In the genomic region with DNA sequence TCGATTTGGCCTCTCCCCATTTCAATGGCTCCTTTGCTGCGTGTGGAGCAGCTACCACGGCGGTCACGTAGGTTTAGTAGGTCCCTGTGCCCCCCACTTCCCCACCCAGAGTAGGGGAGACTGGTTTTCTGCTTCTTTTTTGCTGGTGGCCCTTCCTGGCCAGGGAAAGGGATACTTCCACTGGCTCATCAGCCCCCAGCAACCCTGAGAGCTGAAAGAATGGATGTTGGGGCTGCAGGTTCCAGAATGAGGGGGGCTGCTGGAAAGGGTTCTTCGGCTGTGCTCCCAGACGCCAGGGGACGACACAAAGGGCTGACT, we compare ENCODE assay signal across 10 cellular contexts.
DNase-seq lines count a peak whose midpoint lies in the region; ATAC-seq and TF ChIP-seq lines count a peak whose summit lies in the region.
"Had no signal": no experiment of that assay in that cellular context is flagged by ENCODE, and none has a peak within 500 bp of the region (broad histone marks: within the 10 kb centered on the region; RNA-seq: fewer than 3 reads in every experiment).

No MANE protein-coding gene starts in this region.

- H3K23ac ChIP-seq in IMR-90 (ENCODE audit: low read depth, low read length): no peak overlapping the region

- dilution Hi-C loops in IMR-90 (cut with HindIII; ENCODE audit: low sequenced_read_pairs, unreplicated experiment): no loop called here

- POLR2A ChIA-PET in IMR-90 (lab: Charles Lee; ENCODE audit: unreplicated experiment): no interaction called here
- POLR2A ChIA-PET in HEK293T (lab: Yijun Ruan, JAX): no interaction called here

- no peaks in the 10 kb centered on the region for H3K36me3 ChIP-seq in ACC112 (ENCODE audit: insufficient read depth, low read length)
- H3K36me3 ChIP-seq in IMR-90 (ENCODE audit: control insufficient read depth, insufficient read depth, low read length): peaks cover 5% of the 10 kb centered on the region; the same call in 1 of the 2 replicates
- no peaks in the 10 kb centered on the region for H3K36me3 ChIP-seq in endodermal cell (ENCODE audit: control insufficient read depth, insufficient read depth, low read length)

- in situ Hi-C loops in IMR-90 (cut with MboI; ENCODE audit: low sequenced_read_pairs): no loop called here

- H3K79me1 ChIP-seq in IMR-90 (ENCODE audit: low read depth in 1 of 2, low read length in 2 of 2): peaks cover 40 to 76% of the 10 kb centered on the region in 2 experiments

- no peak overlapping the region for H3K18ac ChIP-seq in IMR-90 (ENCODE audit: low read depth, low read length)

- no peak for TF ChIP-seq RAD21 in IMR-90 (IDR thresholded peaks at IDR 0.05; ENCODE audit: low read length)

- H3K27ac ChIP-seq in ACC112 (ENCODE audit: low read depth, low read length): peak overlapping the region; percentile 93
- no peak overlapping the region for H3K27ac ChIP-seq in IMR-90 (ENCODE audit: insufficient read depth, low read length)
- peak overlapping the region; percentile 99 for H3K27ac ChIP-seq in caudate nucleus (ENCODE audit: low read depth, low read length)
- no peak overlapping the region for H3K27ac ChIP-seq in endodermal cell (ENCODE audit: low read depth, low read length)

- peaks cover 19 to 63% (median 31%) of the 10 kb centered on the region in 3 donors for H3K4me1 Mint-ChIP-seq in naive B cell
- H3K4me1 Mint-ChIP-seq in endodermal cell: peaks cover 5% of the 10 kb centered on the region

- no peaks in the 10 kb centered on the region for H3K27me3 Mint-ChIP-seq in naive B cell
- H3K27me3 Mint-ChIP-seq in endodermal cell (ENCODE audit: insufficient read depth): peaks cover 12% of the 10 kb centered on the region

- peak overlapping the region; percentile 76 for H3K4me3 ChIP-seq in ACC112 (ENCODE audit: low read depth, low read length)
- no peak overlapping the region for H3K4me3 ChIP-seq in IMR-90 (ENCODE audit: insufficient read depth, low read depth, low read length)
- no peak overlapping the region for H3K4me3 ChIP-seq in endodermal cell (ENCODE audit: low read length)

- H4K20me1 ChIP-seq in IMR-90 (ENCODE audit: insufficient read depth, low read length): no peaks in the 10 kb centered on the region

- peak overlapping the region; percentile 37 for H2AK9ac ChIP-seq in IMR-90 (replicated peaks; ENCODE audit: low read depth, low read length, poor library complexity)

- intact Hi-C loops in IMR-90 (cut with micrococcal nuclease): loop anchor here (2.0 kb wide), 1 partner anchor 13 kb away; no protein-coding TSS in a partner anchor

- CTCF ChIA-PET in IMR-90 (lab: Yijun Ruan, JAX): no interaction called here
- CTCF ChIA-PET in HEK293T (lab: Yijun Ruan, JAX): no interaction called here

- no peak for TF ChIP-seq POLR2A in IMR-90 (IDR thresholded peaks at IDR 0.05; ENCODE audit: low read depth, low read length)

- H4K5ac ChIP-seq in IMR-90 (ENCODE audit: low read depth, low read length): no peak overlapping the region

- no peak overlapping the region for H2BK5ac ChIP-seq in IMR-90 (ENCODE audit: low read depth, low read length, poor library complexity, severe bottlenecking)

- H2BK15ac ChIP-seq in IMR-90 (ENCODE audit: low read depth, low read length): no peak overlapping the region

- no peaks in the 10 kb centered on the region for H3K9me3 ChIP-seq in IMR-90 (ENCODE audit: control insufficient read depth, insufficient read depth, low read length)
- H3K9me3 ChIP-seq in endodermal cell (ENCODE audit: control insufficient read depth, low read length): no peaks in the 10 kb centered on the region

- H3K9me3 Mint-ChIP-seq in naive B cell: no peaks in the 10 kb centered on the region
- H3K9me3 Mint-ChIP-seq in endodermal cell: no peaks in the 10 kb centered on the region

- H3K4me1 ChIP-seq in ACC112 (ENCODE audit: control insufficient read depth, insufficient read depth, low read length, unreplicated experiment) (peaks cover 34% of the 10 kb centered on the region), IMR-90 (ENCODE audit: control insufficient read depth, insufficient read depth, low read length) (peaks cover 26% of the 10 kb centered on the region), endodermal cell (ENCODE audit: control insufficient read depth, insufficient read depth, low read length) (no peaks in the 10 kb centered on the region)

- no peak overlapping the region for H3K9ac ChIP-seq in IMR-90 (ENCODE audit: low read depth, low read length)
- no peak overlapping the region for H3K9ac ChIP-seq in endodermal cell (ENCODE audit: extremely low read depth, low read length, poor library complexity, severe bottlenecking)

- H3K9me1 ChIP-seq in IMR-90 (ENCODE audit: insufficient read depth, low read length): peaks cover 7% of the 10 kb centered on the region; the same call in 1 of the 2 replicates

- no peak overlapping the region for H3K4me2 ChIP-seq in IMR-90 (ENCODE audit: low read depth, low read length)

- ATAC-seq in IMR-90 (ENCODE audit: low read depth) (no peak), naive B cell (ENCODE audit: low read depth in 2 of 2) (no peak), HG02885 (IDR thresholded peaks at IDR 0.05; ENCODE audit: poor library complexity, unreplicated experiment) (no peak), GM21360 (IDR thresholded peaks at IDR 0.05; ENCODE audit: unreplicated experiment) (no peak)

- no peak overlapping the region for H2AK5ac ChIP-seq in IMR-90 (ENCODE audit: low read depth, low read length)

- no peak overlapping the region for H4K91ac ChIP-seq in IMR-90 (ENCODE audit: insufficient read depth, low read depth, low read length)

- peaks cover 86% of the 10 kb centered on the region for H3K79me2 ChIP-seq in ACC112 (ENCODE audit: control insufficient read depth, insufficient read depth, low read length, unreplicated experiment)

- no peak overlapping the region for H3K4ac ChIP-seq in IMR-90 (ENCODE audit: low read depth, low read length)

- TF ChIP-seq CTCF in IMR-90 (conservative IDR thresholded peaks at IDR 0.05; ENCODE audit: low read depth, low read length): no peak
- TF ChIP-seq CTCF in endodermal cell (conservative IDR thresholded peaks at IDR 0.05): no peak

- no peak overlapping the region for H4K8ac ChIP-seq in IMR-90 (ENCODE audit: low read depth in 2 of 2, low read length in 2 of 2)

- no TSS peak for BruUV-seq in IMR-90 (replicated peaks; lab: Mats Ljungman, UMichigan)

- H2AFZ ChIP-seq in ACC112 (ENCODE audit: low read length, unreplicated experiment): no peak overlapping the region
- H2AFZ ChIP-seq in IMR-90 (replicated peaks; ENCODE audit: low read length, poor library complexity): no peak overlapping the region

- no peaks in the 10 kb centered on the region for H3K27me3 ChIP-seq in ACC112 (ENCODE audit: insufficient read depth, low read length)
- no peaks in the 10 kb centered on the region for H3K27me3 ChIP-seq in IMR-90 (ENCODE audit: control insufficient read depth, insufficient read depth, low read length)
- H3K27me3 ChIP-seq in endodermal cell (ENCODE audit: control insufficient read depth, insufficient read depth, low read length, poor library complexity, severe bottlenecking): peaks cover 25% of the 10 kb centered on the region

- no peak overlapping the region for H3K56ac ChIP-seq in IMR-90 (ENCODE audit: extremely low read depth, insufficient read depth, low read length)

- no peak overlapping the region for H2BK120ac ChIP-seq in IMR-90 (ENCODE audit: low read depth, low read length)

- DNase-seq in IMR-90 (no peak), caudate nucleus (lab: John Stamatoyannopoulos, UW) (no peak), naive B cell (no peak), endodermal cell (no peak), HEK293T (ENCODE audit: extremely low spot score) (no peak)
- DNase-seq: effector CD4-positive, alpha-beta T cell; NCI-H446 treated with DMSO at 0.1 percent for 48 hours had no signal

- peak overlapping the region in 3 of 6 donors; percentile 63 to 94 (median 93) for H3K27ac Mint-ChIP-seq in naive B cell
- H3K27ac Mint-ChIP-seq in endodermal cell: no peak overlapping the region

- no peak overlapping the region for H3K14ac ChIP-seq in IMR-90 (replicated peaks; ENCODE audit: low read depth, low read length)

- H3K4me3 Mint-ChIP-seq in naive B cell: peak overlapping the region in 5 of 8 donors; percentile 9 to 95 (median 79)
- no peak overlapping the region for H3K4me3 Mint-ChIP-seq in endodermal cell

- H3K36me3 Mint-ChIP-seq in naive B cell (no peaks in the 10 kb centered on the region), endodermal cell (ENCODE audit: low read depth) (no peaks in the 10 kb centered on the region)

- WGBS in IMR-90 (ENCODE audit: extremely low coverage in 2 of 2, insufficient read length in 1 of 2), 2 experiments: 100% methylated on average over 3 of the region's 8 CpGs; no CpG with 5 or more reads in 1 of the 2 experiments
- 88% methylated on average over 8 of the region's 8 CpGs for WGBS in endodermal cell (ENCODE audit: insufficient coverage in 1 of 2, insufficient read length in 1 of 2), 2 experiments

- no peak overlapping the region for H2BK20ac ChIP-seq in IMR-90 (ENCODE audit: low read depth, low read length)

TF ChIP-seq in IMR-90, 13 proteins besides CTCF, POLR2A, EP300 and RAD21 (continues in another document):
- no peak for TF ChIP-seq RFX5 (IDR thresholded peaks at IDR 0.05; ENCODE audit: low read depth, low read length)
- TF ChIP-seq SMC3 (IDR thresholded peaks at IDR 0.05; ENCODE audit: low read depth, low read length): no peak
- no peak for TF ChIP-seq FOS (IDR thresholded peaks at IDR 0.05; ENCODE audit: low read depth, low read length)
- TF ChIP-seq MAFK (IDR thresholded peaks at IDR 0.05; ENCODE audit: low read depth, low read length): no peak
- no peak for TF ChIP-seq NFE2L2 (IDR thresholded peaks at IDR 0.05; ENCODE audit: low read depth, low read length)
- TF ChIP-seq MXI1 (IDR thresholded peaks at IDR 0.05; ENCODE audit: borderline replicate concordance, low read depth, low read length): no peak

TF ChIP-seq in HEK293T, 16 proteins besides CTCF, POLR2A, EP300 and RAD21:
- no peak for TF ChIP-seq FOXK2 (IDR thresholded peaks at IDR 0.05)
- TF ChIP-seq ARNT (IDR thresholded peaks at IDR 0.05): no peak
- no peak for TF ChIP-seq CTBP1 (IDR thresholded peaks at IDR 0.05; ENCODE audit: borderline replicate concordance)
- no peak for TF ChIP-seq ELF4 (IDR thresholded peaks at IDR 0.05)
- no peak for TF ChIP-seq SP1 (IDR thresholded peaks at IDR 0.05)
- TF ChIP-seq HDGF (IDR thresholded peaks at IDR 0.05; ENCODE audit: borderline replicate concordance): no peak
- no peak for TF ChIP-seq FOXM1 (IDR thresholded peaks at IDR 0.05; ENCODE audit: borderline replicate concordance)
TF ChIP-seq in HEK293T: peak in this region for 0.

Comparison
In these comparisons a context has a peak if more than half of its experiments do, and no peak if none do; other contexts are left out.
1. H3K27ac ChIP-seq: peak in ACC112 (single experiment) and caudate nucleus (single experiment); none in IMR-90 (single experiment) and endodermal cell (single experiment).